16 cellular contexts compared by ENCODE assay signal in the genomic region with DNA sequence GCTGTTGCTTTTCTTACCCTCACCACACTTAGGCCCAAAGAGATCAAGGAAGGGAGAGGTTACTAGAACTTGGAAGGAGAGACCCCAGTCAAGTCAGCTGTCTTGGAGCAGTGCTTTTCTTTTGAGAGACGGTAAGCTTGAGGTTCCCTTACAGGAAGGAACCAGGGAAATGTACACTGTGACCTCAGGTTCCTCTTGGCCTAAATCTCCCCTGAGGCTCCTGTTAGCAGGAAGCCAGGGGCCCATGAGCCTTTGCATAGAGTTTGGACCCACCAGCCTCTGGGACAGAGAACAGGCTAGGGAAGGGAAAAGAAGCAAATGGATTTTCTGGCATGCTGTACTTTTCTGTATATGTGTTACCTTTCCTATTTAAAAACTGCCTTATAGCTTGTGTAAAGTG. TPM values are rescaled to one million over a fixed set of nuclear protein-coding genes. Genes with fewer than 3 reads are reported as not detected.
DNase-seq lines count a peak whose midpoint lies in the region.
"Had no signal": no experiment of that assay in that cellular context is flagged by ENCODE, and none has a peak within 500 bp of the region (broad histone marks: within the 10 kb centered on the region; RNA-seq: fewer than 3 reads in every experiment).

No MANE protein-coding gene starts in this region.

- H3K4me1 ChIP-seq in Karpas-422 (ENCODE audit: low read length) = peaks cover 98% of the 10 kb centered on the region
- peaks cover 17 to 39% (median 30%) of the 10 kb centered on the region in 3 donors for H3K4me1 ChIP-seq in skeletal muscle tissue (ENCODE audit: control insufficient read depth in 3 of 3, insufficient read depth in 3 of 3, low read length in 3 of 3)

- H3K4me3 ChIP-seq in Karpas-422 (ENCODE audit: low read length) (peak overlapping the region; percentile 4; the same call in 1 of the 2 replicates), skeletal muscle tissue (ENCODE audit: low read length in 3 of 3) (no peak overlapping the region)

- H3K79me2 ChIP-seq in Karpas-422 (ENCODE audit: low read length) = peaks cover 51% of the 10 kb centered on the region

- H3K9ac ChIP-seq in Karpas-422 (ENCODE audit: low read length) (peak overlapping the region; percentile 41), skeletal muscle tissue (ENCODE audit: low read depth in 1 of 3, low read length in 3 of 3) (peak overlapping the region in 1 of 3 donors; percentile 1)

- no peak overlapping the region for H3K4me3 Mint-ChIP-seq in activated T-cell treated with anti-CD3 and anti-CD28 coated beads, Interleukin-2, amount 50 U/mL, for 24 hours
- no peak overlapping the region for H3K4me3 Mint-ChIP-seq in activated naive CD8-positive, alpha-beta T cell treated with anti-CD3 and anti-CD28 coated beads for 36 hours
- H3K4me3 Mint-ChIP-seq: brain had no signal

- H3K27ac Mint-ChIP-seq in activated T-cell treated with anti-CD3 and anti-CD28 coated beads, Interleukin-2, amount 50 U/mL, for 24 hours = peak overlapping the region; percentile 97
- H3K27ac Mint-ChIP-seq in activated naive CD8-positive, alpha-beta T cell treated with anti-CD3 and anti-CD28 coated beads for 36 hours = peak overlapping the region; percentile 49
- H3K27ac Mint-ChIP-seq: brain had no signal

- peaks cover 71% of the 10 kb centered on the region for H3K36me3 Mint-ChIP-seq in activated T-cell treated with anti-CD3 and anti-CD28 coated beads, Interleukin-2, amount 50 U/mL, for 24 hours (ENCODE audit: low read depth)
- H3K36me3 Mint-ChIP-seq in activated naive CD8-positive, alpha-beta T cell treated with anti-CD3 and anti-CD28 coated beads for 36 hours = peaks cover 21% of the 10 kb centered on the region

- H3K4me1 Mint-ChIP-seq in activated T-cell treated with anti-CD3 and anti-CD28 coated beads, Interleukin-2, amount 50 U/mL, for 24 hours (ENCODE audit: low read depth) = peaks cover 79% of the 10 kb centered on the region
- peaks cover 66% of the 10 kb centered on the region for H3K4me1 Mint-ChIP-seq in activated naive CD8-positive, alpha-beta T cell treated with anti-CD3 and anti-CD28 coated beads for 36 hours

- H3K27ac ChIP-seq in Karpas-422 (ENCODE audit: low read length) = peak overlapping the region; percentile 83
- peak overlapping the region; percentile 15 for H3K27ac ChIP-seq in skeletal muscle tissue (ENCODE audit: low read depth, low read length)

- H2AFZ ChIP-seq in Karpas-422 (ENCODE audit: low read length) = no peak overlapping the region

- no peaks in the 10 kb centered on the region for H3K9me3 Mint-ChIP-seq in activated T-cell treated with anti-CD3 and anti-CD28 coated beads, Interleukin-2, amount 50 U/mL, for 24 hours
- no peaks in the 10 kb centered on the region for H3K9me3 Mint-ChIP-seq in activated naive CD8-positive, alpha-beta T cell treated with anti-CD3 and anti-CD28 coated beads for 36 hours
- H3K9me3 Mint-ChIP-seq: brain had no signal

- H3K9me2 ChIP-seq in Karpas-422 (replicated peaks; ENCODE audit: insufficient read depth, low read length) = no peaks in the 10 kb centered on the region

- H3K36me3 ChIP-seq in Karpas-422 (ENCODE audit: insufficient read depth, low read length) (0 out of 2 replicates have a peak, but pooled peaks cover 3% of the 10 kb centered on the region), skeletal muscle tissue (ENCODE audit: control insufficient read depth in 3 of 3, insufficient read depth in 3 of 3, low read length in 3 of 3) (peaks cover 0 to 2% (median 2%) of the 10 kb centered on the region in 3 donors)

- peak overlapping the region; percentile 46 for H3K4me2 ChIP-seq in Karpas-422 (ENCODE audit: low read depth, low read length, poor library complexity, severe bottlenecking)

- peaks cover 11% of the 10 kb centered on the region; the same call in 1 of the 2 replicates for H4K20me1 ChIP-seq in Karpas-422 (ENCODE audit: insufficient read depth, low read depth, low read length)

- H3K27me3 Mint-ChIP-seq in activated T-cell treated with anti-CD3 and anti-CD28 coated beads, Interleukin-2, amount 50 U/mL, for 24 hours = no peaks in the 10 kb centered on the region
- no peaks in the 10 kb centered on the region for H3K27me3 Mint-ChIP-seq in activated naive CD8-positive, alpha-beta T cell treated with anti-CD3 and anti-CD28 coated beads for 36 hours
- H3K27me3 Mint-ChIP-seq: brain had no signal

- no peaks in the 10 kb centered on the region for H3K27me3 ChIP-seq in Karpas-422 (ENCODE audit: low read length)
- H3K27me3 ChIP-seq in skeletal muscle tissue (ENCODE audit: control insufficient read depth in 3 of 3, insufficient read depth in 3 of 3, low read length in 3 of 3) = no peaks in the 10 kb centered on the region

- no peak for DNase-seq in activated T-cell treated with anti-CD3 and anti-CD28 coated beads, Interleukin-2, amount 50 U/mL, for 24 hours
- DNase-seq in activated T-cell treated with anti-CD3 and anti-CD28 coated beads for 4 hours = no peak
- DNase-seq in Karpas-422 = peak; percentile 73
- DNase-seq in activated naive CD8-positive, alpha-beta T cell treated with anti-CD3 and anti-CD28 coated beads for 36 hours = no peak
- no peak for DNase-seq in NCI-H748 treated with DMSO at 0.1 percent for 48 hours (lab: John Stamatoyannopoulos, UW)
- DNase-seq in mesenteric fat pad (ENCODE audit: low spot score) = no peak
- DNase-seq in NCI-H526 treated with DMSO at 0.1 percent for 48 hours (lab: John Stamatoyannopoulos, UW) = no peak
- DNase-seq: activated T-cell treated with anti-CD3 and anti-CD28 coated beads, Interleukin-2, amount 50 U/mL, for 48 hours; effector CD4-positive, alpha-beta T cell; NCI-H1436 treated with DMSO at 0.1 percent for 48 hours; SHP77 had no signal

- H3K9me3 ChIP-seq in Karpas-422 (ENCODE audit: low read length) = no peaks in the 10 kb centered on the region
- H3K9me3 ChIP-seq in skeletal muscle tissue (ENCODE audit: control insufficient read depth in 3 of 3, low read length in 3 of 3) = no peaks in the 10 kb centered on the region

RNA-seq across cellular contexts. Expression of a gene that starts 5.9 kb away (rescaled TPM):
- 45.4 and 126 TPM in 2 replicates for total RNA-seq in Karpas-422 (2014; rRNA removed; shearing (Covaris generic); ENCODE audit: low replicate concordance)
- 10 to 100 TPM; 16.9 to 17.6 TPM for total RNA-seq in activated naive CD8-positive, alpha-beta T cell treated with anti-CD3 and anti-CD28 coated beads for 36 hours
- total RNA-seq in skeletal muscle tissue (under 0.01 TPM), mesenteric fat pad (not detected)
- total RNA-seq: Daoy, frontal cortex, posterior vena cava had no signal

RNA-seq across cellular contexts. Expression of a gene that starts 43.1 kb away (rescaled TPM):
- 0.11 TPM in 1 of 2 replicates, not detected in the other for total RNA-seq in Karpas-422 (2014; rRNA removed; shearing (Covaris generic); ENCODE audit: low replicate concordance)
- total RNA-seq in activated naive CD8-positive, alpha-beta T cell treated with anti-CD3 and anti-CD28 coated beads for 36 hours = 1 to 10 TPM; 4.3 to 4.5 TPM
- total RNA-seq in skeletal muscle tissue (4.7 TPM), mesenteric fat pad (32.6 TPM)

Comparison
In these comparisons a context has a peak if more than half of its experiments do, and no peak if none do; other contexts are left out.
1. RNA of a gene that starts 5.9 kb away (total RNA-seq): 45.4 to 126 TPM in Karpas-422 and 16.9 to 17.6 TPM in activated naive CD8-positive, alpha-beta T cell treated with anti-CD3 and anti-CD28 coated beads for 36 hours; not detected in mesenteric fat pad (single experiment) and under 0.01 TPM in skeletal muscle tissue (single experiment); every median in the first group is over 10 times any median in the second.